In genomic region chr2:212052412-212053159, GRCh38 we compare ENCODE assay signal across 9 cellular contexts.
DNase-seq lines count a peak whose midpoint lies in the region; ATAC-seq and TF ChIP-seq lines count a peak whose summit lies in the region.
"Had no signal": no experiment of that assay in that cellular context is flagged by ENCODE, and none has a peak within 500 bp of the region (broad histone marks: within the 10 kb centered on the region; RNA-seq: fewer than 3 reads in every experiment).

No MANE protein-coding gene starts in this region.

- in situ Hi-C loops in gastrocnemius medialis (cut with MboI; ENCODE audit: low sequenced_read_pairs in 4 of 4) = no loop called here

- H3K9me3 Mint-ChIP-seq in stimulated activated memory B cell treated with anti-CD40 and anti-IgM and Interleukin-4, amounts not matched to agents 10 μg/mL and 1 μg/mL and 100 μg/mL, for 72 hours = peaks cover 15% of the 10 kb centered on the region

- POLR2A ChIA-PET in HEK293T (lab: Yijun Ruan, JAX) = no interaction called here

- peak; percentile 4 for DNase-seq in RPMI8226
- peak; percentile 66 to 90 for DNase-seq in lung microvascular endothelial cell (ENCODE audit: low read depth in 2 of 2)
- no peak for DNase-seq in NCI-H69 (lab: John Stamatoyannopoulos, UW)
- no peak for DNase-seq in HEK293T (ENCODE audit: extremely low spot score)
- DNase-seq in gastrocnemius medialis = no peak

- no peaks in the 10 kb centered on the region for H3K4me1 ChIP-seq in gastrocnemius medialis

- no peaks in the 10 kb centered on the region for H3K27me3 Mint-ChIP-seq in stimulated activated memory B cell treated with anti-CD40 and anti-IgM and Interleukin-4, amounts not matched to agents 10 μg/mL and 1 μg/mL and 100 μg/mL, for 72 hours

- no peaks in the 10 kb centered on the region for H3K36me3 ChIP-seq in gastrocnemius medialis

- TF ChIP-seq CTCF in gastrocnemius medialis (IDR thresholded peaks at IDR 0.05 in 4 of 5, conservative IDR thresholded peaks at IDR 0.05 in 1 of 5) = no peak

- TF ChIP-seq POLR2A in gastrocnemius medialis (IDR thresholded peaks at IDR 0.05) = no peak

- no peak overlapping the region for H3K27ac Mint-ChIP-seq in stimulated activated memory B cell treated with anti-CD40 and anti-IgM and Interleukin-4, amounts not matched to agents 10 μg/mL and 1 μg/mL and 100 μg/mL, for 72 hours

- no peaks in the 10 kb centered on the region for H3K4me1 Mint-ChIP-seq in stimulated activated memory B cell treated with anti-CD40 and anti-IgM and Interleukin-4, amounts not matched to agents 10 μg/mL and 1 μg/mL and 100 μg/mL, for 72 hours

- no peaks in the 10 kb centered on the region for H3K27me3 ChIP-seq in gastrocnemius medialis

- H3K9me3 ChIP-seq in gastrocnemius medialis = no peaks in the 10 kb centered on the region

- no peak overlapping the region for H3K4me3 ChIP-seq in gastrocnemius medialis
- H3K4me3 ChIP-seq: lung had no signal

- no peak overlapping the region for H3K4me3 Mint-ChIP-seq in stimulated activated memory B cell treated with anti-CD40 and anti-IgM and Interleukin-4, amounts not matched to agents 10 μg/mL and 1 μg/mL and 100 μg/mL, for 72 hours

- H3K36me3 Mint-ChIP-seq in stimulated activated memory B cell treated with anti-CD40 and anti-IgM and Interleukin-4, amounts not matched to agents 10 μg/mL and 1 μg/mL and 100 μg/mL, for 72 hours = no peaks in the 10 kb centered on the region

- H3K27ac ChIP-seq in gastrocnemius medialis = no peak overlapping the region

- CTCF ChIA-PET in HEK293T (lab: Yijun Ruan, JAX) = no interaction called here

- ATAC-seq in GM18907 (IDR thresholded peaks at IDR 0.05; ENCODE audit: unreplicated experiment) = peak; percentile 80
- peak; percentile 87 for ATAC-seq in HG02981 (IDR thresholded peaks at IDR 0.05; ENCODE audit: unreplicated experiment)
- no peak for ATAC-seq in stimulated activated memory B cell treated with anti-CD40 and anti-IgM and Interleukin-4, amounts not matched to agents 10 μg/mL and 1 μg/mL and 100 μg/mL, for 72 hours
- no peak for ATAC-seq in gastrocnemius medialis

- intact Hi-C loops in gastrocnemius medialis (cut with DNase I; ENCODE audit: low total_unique reads) = no loop called here

TF ChIP-seq in HEK293T, 16 proteins besides CTCF, POLR2A, EP300 and RAD21:
- TF ChIP-seq PKNOX1 (IDR thresholded peaks at IDR 0.05) = no peak
- no peak for TF ChIP-seq L3MBTL2 (conservative IDR thresholded peaks at IDR 0.05)
- no peak for TF ChIP-seq NFRKB (IDR thresholded peaks at IDR 0.05)
- TF ChIP-seq FOXM1 (IDR thresholded peaks at IDR 0.05; ENCODE audit: borderline replicate concordance) = no peak
- TF ChIP-seq CTBP1 (IDR thresholded peaks at IDR 0.05; ENCODE audit: borderline replicate concordance) = no peak
- TF ChIP-seq LEF1 (IDR thresholded peaks at IDR 0.05; ENCODE audit: borderline replicate concordance) = no peak
- no peak for TF ChIP-seq SUZ12 (IDR thresholded peaks at IDR 0.05)
- no peak for TF ChIP-seq HDGF (IDR thresholded peaks at IDR 0.05; ENCODE audit: borderline replicate concordance)
- TF ChIP-seq ARNT (IDR thresholded peaks at IDR 0.05) = no peak
- TF ChIP-seq FOXK2 (IDR thresholded peaks at IDR 0.05) = no peak
- no peak for TF ChIP-seq ZNF384 (IDR thresholded peaks at IDR 0.05)
- TF ChIP-seq ELF4 (IDR thresholded peaks at IDR 0.05) = no peak
- no peak for TF ChIP-seq TARDBP (IDR thresholded peaks at IDR 0.05)
- no peak for TF ChIP-seq SP1 (IDR thresholded peaks at IDR 0.05)
- TF ChIP-seq BHLHE40 (IDR thresholded peaks at IDR 0.05; ENCODE audit: borderline replicate concordance) = no peak
- no peak for TF ChIP-seq FOXA1 (IDR thresholded peaks at IDR 0.05)
TF ChIP-seq in HEK293T: peak in this region for 0.

Comparison
In these comparisons a context has a peak if more than half of its experiments do, and no peak if none do; other contexts are left out.
1. ATAC-seq: peak in GM18907 (single experiment) and HG02981 (single experiment); none in stimulated activated memory B cell treated with anti-CD40 and anti-IgM and Interleukin-4, amounts not matched to agents 10 μg/mL and 1 μg/mL and 100 μg/mL, for 72 hours (single experiment) and gastrocnemius medialis (0 of 2).
2. DNase-seq: peak in RPMI8226 (single experiment) and lung microvascular endothelial cell (2 of 2); none in NCI-H69 (single experiment), HEK293T (single experiment) and gastrocnemius medialis (0 of 2).